ENCODE assay signal across 8 cellular contexts in the genomic region with DNA sequence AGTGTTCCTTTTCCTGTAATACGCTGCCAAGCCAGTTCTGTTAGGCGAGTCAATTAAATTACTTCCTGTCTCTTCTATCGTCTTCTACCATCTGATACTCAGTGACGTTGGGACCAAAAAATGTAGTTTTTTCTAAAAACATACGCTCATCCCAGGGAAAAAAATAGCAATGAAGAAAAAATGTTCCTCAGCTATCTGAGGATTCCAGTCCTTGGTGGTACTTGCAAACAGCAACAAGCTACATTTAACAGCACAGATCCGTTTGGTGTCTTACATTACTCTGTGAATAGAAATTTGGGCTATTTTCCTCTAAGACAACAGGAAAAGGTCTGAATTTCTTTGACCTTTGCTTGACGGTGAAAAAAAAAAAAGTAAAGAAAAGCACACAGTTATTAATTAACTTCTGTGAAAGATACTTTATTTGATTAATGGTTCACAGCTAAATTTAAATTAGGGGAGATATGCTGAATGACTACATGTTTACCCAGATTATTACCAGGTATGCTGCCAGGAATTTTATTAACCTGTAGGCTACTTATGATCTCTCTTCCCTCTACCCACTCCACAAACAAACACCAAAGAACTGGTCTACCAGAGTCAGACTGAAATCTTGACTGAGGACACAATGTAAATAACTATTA.
DNase-seq lines count a peak whose midpoint lies in the region; ATAC-seq, FAIRE-seq and TF ChIP-seq lines count a peak whose summit lies in the region.

No MANE protein-coding gene starts in this region.

- H3F3A ChIP-seq in SK-N-SH (replicated peaks; ENCODE audit: insufficient read depth), result peaks cover 36% of the 10 kb centered on the region

- TF ChIP-seq CTCF in AG04449 (IDR thresholded peaks at IDR 0.05; ENCODE audit: insufficient read depth, low read length, missing control alignments) (no peak), SK-N-SH (IDR thresholded peaks at IDR 0.05) (no peak)

- POLR2A ChIA-PET in AG04449 (lab: Yijun Ruan, JAX), result interaction anchor here (0.6 to 2.6 kb wide), 6 partner anchors 9 to 375 kb away, joined by 3 to 29 read pairs (median 4); partner anchors contain the start of gene NFKBIZ
- POLR2A ChIA-PET in SK-N-SH (lab: Yijun Ruan, JAX), result no interaction called here

- CTCF ChIA-PET in AG04449 (lab: Yijun Ruan, JAX), result interaction anchor here (0.8 to 3.4 kb wide), 7 partner anchors 45 to 378 kb away, joined by 3 to 14 read pairs (median 6); no protein-coding TSS in a partner anchor
- CTCF ChIA-PET in SK-N-SH (lab: Yijun Ruan, JAX), result interaction anchor here (1.0 kb wide), 1 partner anchor 9 kb away, joined by 4 read pairs; no protein-coding TSS in a partner anchor

- H3K36me3 ChIP-seq in SK-N-SH (replicated peaks in 1 of 2; ENCODE audit: control insufficient read depth in 1 of 2, insufficient read depth in 2 of 2, low read length in 1 of 2), result no peaks in the 10 kb centered on the region

- H3K79me2 ChIP-seq in SK-N-SH (ENCODE audit: insufficient read depth), result no peaks in the 10 kb centered on the region

- intact Hi-C loops in right cardiac atrium (cut with DNase I), result no loop called here

- H3K9me3 ChIP-seq in SK-N-SH, result no peaks in the 10 kb centered on the region
- no peaks in the 10 kb centered on the region for H3K9me3 ChIP-seq in right cardiac atrium (ENCODE audit: control insufficient read depth, low read length)

- H3K27ac ChIP-seq in SK-N-SH (ENCODE audit: low read depth in 2 of 2, low read length in 1 of 2) (peak overlapping the region; percentile 90 to 95), right cardiac atrium (ENCODE audit: low read length) (no peak overlapping the region)

- no peak for TF ChIP-seq RAD21 in SK-N-SH (IDR thresholded peaks at IDR 0.05; ENCODE audit: low read length)

- peak; percentile 95 for DNase-seq in AG04449 (ENCODE audit: low read depth, low spot score)
- peak; percentile 16 for DNase-seq in SK-N-SH
- no peak for DNase-seq in right cardiac atrium
- DNase-seq in urothelium cell line (ENCODE audit: low spot score), result peak; percentile 20
- DNase-seq in occipital lobe (lab: John Stamatoyannopoulos, UW), result no peak
- DNase-seq in activated T-cell treated with anti-CD3 and anti-CD28 coated beads, Interleukin-2, amount 50 U/mL, for 48 hours, result no peak

- no peaks in the 10 kb centered on the region for H4K20me1 ChIP-seq in SK-N-SH (ENCODE audit: insufficient read depth)

- H3K4me3 ChIP-seq in AG04449 (ENCODE audit: low read depth, low read length) (no peak overlapping the region), SK-N-SH (ENCODE audit: low read depth in 2 of 2, low read length in 1 of 2) (peak overlapping the region; percentile 10 to 30; a peak in 2 of 4 replicates), right cardiac atrium (ENCODE audit: low read length) (no peak overlapping the region)

- H3K4me2 ChIP-seq in SK-N-SH, result peak overlapping the region; percentile 63

- ATAC-seq in GM21529 (IDR thresholded peaks at IDR 0.05; ENCODE audit: unreplicated experiment), result peak; percentile 39
- ATAC-seq in right cardiac atrium, result peak; percentile 81 to 92
- no peak for ATAC-seq in GM21737 (IDR thresholded peaks at IDR 0.05; ENCODE audit: unreplicated experiment)

- 4% methylated on average over 7 of the region's 7 CpGs for WGBS in SK-N-SH (ENCODE audit: low lambda C conversion rate)
- WGBS in right cardiac atrium, result 24% methylated on average over 7 of the region's 7 CpGs

- H3K27me3 ChIP-seq in SK-N-SH (ENCODE audit: insufficient read depth) (no peaks in the 10 kb centered on the region), right cardiac atrium (ENCODE audit: control insufficient read depth, insufficient read depth) (no peaks in the 10 kb centered on the region)

- no peaks in the 10 kb centered on the region for H3K9me2 ChIP-seq in SK-N-SH

- peak; percentile 36 to 96; a peak in 3 of 4 replicates for TF ChIP-seq EP300 in SK-N-SH (IDR thresholded peaks at IDR 0.05; ENCODE audit: borderline replicate concordance in 1 of 2, low read depth in 1 of 2, low read length in 1 of 2)

- peak overlapping the region; percentile 75 for H3K9ac ChIP-seq in SK-N-SH

- no peak for FAIRE-seq in urothelium cell line (lab: Jason Lieb, UNC)

- H3K4me1 ChIP-seq in SK-N-SH (ENCODE audit: control insufficient read depth in 1 of 2, insufficient read depth in 2 of 2, low read depth in 1 of 2, low read length in 1 of 2) (peaks cover 32 to 44% of the 10 kb centered on the region in 2 experiments), right cardiac atrium (ENCODE audit: control insufficient read depth, insufficient read depth, low read length) (peaks cover 6% of the 10 kb centered on the region)

- no peak overlapping the region; the same call in 1 of the 2 replicates for H2AFZ ChIP-seq in SK-N-SH (ENCODE audit: low read depth)

TF ChIP-seq in SK-N-SH, 30 proteins besides CTCF, POLR2A, EP300 and RAD21 (continues in another document):
- no peak for TF ChIP-seq FOXJ3 (CRISPR knock-in tag; IDR thresholded peaks at IDR 0.05)
- TF ChIP-seq ELF1 (IDR thresholded peaks at IDR 0.05), result 0 out of 2 replicates have a peak, but pooled peaks have one; percentile 49
- no peak for TF ChIP-seq NRF1 (IDR thresholded peaks at IDR 0.05; ENCODE audit: low read depth, low read length)
- TF ChIP-seq MXI1 (IDR thresholded peaks at IDR 0.05; ENCODE audit: low read depth, low read length), result no peak
- TF ChIP-seq EZH2phosphoT487 (IDR thresholded peaks at IDR 0.05; ENCODE audit: borderline replicate concordance, low read depth), result no peak
- no peak for TF ChIP-seq SMC3 (IDR thresholded peaks at IDR 0.05; ENCODE audit: low read depth, low read length)
- peak; percentile 88 for TF ChIP-seq NFIC (IDR thresholded peaks at IDR 0.05; ENCODE audit: borderline replicate concordance)
- TF ChIP-seq TAF1 (IDR thresholded peaks at IDR 0.05; ENCODE audit: borderline replicate concordance, low read depth, low read length), result no peak
- TF ChIP-seq, protein P1, sequence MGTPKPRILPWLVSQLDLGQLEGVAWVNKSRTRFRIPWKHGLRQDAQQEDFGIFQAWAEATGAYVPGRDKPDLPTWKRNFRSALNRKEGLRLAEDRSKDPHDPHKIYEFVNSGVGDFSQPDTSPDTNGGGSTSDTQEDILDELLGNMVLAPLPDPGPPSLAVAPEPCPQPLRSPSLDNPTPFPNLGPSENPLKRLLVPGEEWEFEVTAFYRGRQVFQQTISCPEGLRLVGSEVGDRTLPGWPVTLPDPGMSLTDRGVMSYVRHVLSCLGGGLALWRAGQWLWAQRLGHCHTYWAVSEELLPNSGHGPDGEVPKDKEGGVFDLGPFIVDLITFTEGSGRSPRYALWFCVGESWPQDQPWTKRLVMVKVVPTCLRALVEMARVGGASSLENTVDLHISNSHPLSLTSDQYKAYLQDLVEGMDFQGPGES (IDR thresholded peaks at IDR 0.05; ENCODE audit: low read depth, low read length), result no peak
- peak; percentile 94 for TF ChIP-seq TCF12 (IDR thresholded peaks at IDR 0.05)
- no peak for TF ChIP-seq RCOR1 (IDR thresholded peaks at IDR 0.05; ENCODE audit: low read length)
- peak; percentile 21 for TF ChIP-seq CHD2 (IDR thresholded peaks at IDR 0.05; ENCODE audit: low read length, partially characterized antibody)
- peak; percentile 83; the same call in 1 of the 2 replicates for TF ChIP-seq FOXM1 (IDR thresholded peaks at IDR 0.05; ENCODE audit: low read depth)
- TF ChIP-seq, protein P2, sequence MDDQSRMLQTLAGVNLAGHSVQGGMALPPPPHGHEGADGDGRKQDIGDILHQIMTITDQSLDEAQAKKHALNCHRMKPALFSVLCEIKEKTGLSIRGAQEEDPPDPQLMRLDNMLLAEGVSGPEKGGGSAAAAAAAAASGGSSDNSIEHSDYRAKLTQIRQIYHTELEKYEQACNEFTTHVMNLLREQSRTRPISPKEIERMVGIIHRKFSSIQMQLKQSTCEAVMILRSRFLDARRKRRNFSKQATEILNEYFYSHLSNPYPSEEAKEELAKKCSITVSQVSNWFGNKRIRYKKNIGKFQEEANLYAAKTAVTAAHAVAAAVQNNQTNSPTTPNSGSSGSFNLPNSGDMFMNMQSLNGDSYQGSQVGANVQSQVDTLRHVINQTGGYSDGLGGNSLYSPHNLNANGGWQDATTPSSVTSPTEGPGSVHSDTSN (IDR thresholded peaks at IDR 0.05), result peak; percentile 81
- TF ChIP-seq JUND (IDR thresholded peaks at IDR 0.05), result peak; percentile 94
- TF ChIP-seq GATA2 (CRISPR knock-in tag; IDR thresholded peaks at IDR 0.05), result no peak
- peak; percentile 36; the same call in 1 of the 2 replicates for TF ChIP-seq GABPA (IDR thresholded peaks at IDR 0.05; ENCODE audit: low read depth)
- TF ChIP-seq YY1 (IDR thresholded peaks at IDR 0.05; ENCODE audit: low read depth), result no peak
- TF ChIP-seq, protein P3, sequence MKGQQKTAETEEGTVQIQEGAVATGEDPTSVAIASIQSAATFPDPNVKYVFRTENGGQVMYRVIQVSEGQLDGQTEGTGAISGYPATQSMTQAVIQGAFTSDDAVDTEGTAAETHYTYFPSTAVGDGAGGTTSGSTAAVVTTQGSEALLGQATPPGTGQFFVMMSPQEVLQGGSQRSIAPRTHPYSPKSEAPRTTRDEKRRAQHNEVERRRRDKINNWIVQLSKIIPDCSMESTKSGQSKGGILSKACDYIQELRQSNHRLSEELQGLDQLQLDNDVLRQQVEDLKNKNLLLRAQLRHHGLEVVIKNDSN (IDR thresholded peaks at IDR 0.05; ENCODE audit: borderline replicate concordance, low read depth), result no peak
- TF ChIP-seq MEF2A (IDR thresholded peaks at IDR 0.05; ENCODE audit: borderline replicate concordance, low read depth), result peak; percentile 78
- TF ChIP-seq USF2 (IDR thresholded peaks at IDR 0.05; ENCODE audit: borderline replicate concordance, low read depth, low read length), result no peak
- peak; percentile 81 for TF ChIP-seq FOSL2 (IDR thresholded peaks at IDR 0.05; ENCODE audit: borderline replicate concordance, low read depth)
- no peak for TF ChIP-seq RFX5 (IDR thresholded peaks at IDR 0.05; ENCODE audit: low read length)
- TF ChIP-seq, protein P4, sequence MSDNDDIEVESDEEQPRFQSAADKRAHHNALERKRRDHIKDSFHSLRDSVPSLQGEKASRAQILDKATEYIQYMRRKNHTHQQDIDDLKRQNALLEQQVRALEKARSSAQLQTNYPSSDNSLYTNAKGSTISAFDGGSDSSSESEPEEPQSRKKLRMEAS (IDR thresholded peaks at IDR 0.05; ENCODE audit: low read depth), result peak; percentile 33; the same call in 1 of the 2 replicates

Comparison
In these comparisons a context has a peak if more than half of its experiments do, and no peak if none do; other contexts are left out.
1. DNase-seq: peak in AG04449 (single experiment), SK-N-SH (single experiment) and urothelium cell line (single experiment); none in right cardiac atrium (0 of 3), occipital lobe (single experiment) and activated T-cell treated with anti-CD3 and anti-CD28 coated beads, Interleukin-2, amount 50 U/mL, for 48 hours (0 of 2).
2. H3K4me3 ChIP-seq: peak in SK-N-SH (2 of 2); none in AG04449 (single experiment) and right cardiac atrium (single experiment).